8 cellular contexts compared by ENCODE assay signal in the genomic region with DNA sequence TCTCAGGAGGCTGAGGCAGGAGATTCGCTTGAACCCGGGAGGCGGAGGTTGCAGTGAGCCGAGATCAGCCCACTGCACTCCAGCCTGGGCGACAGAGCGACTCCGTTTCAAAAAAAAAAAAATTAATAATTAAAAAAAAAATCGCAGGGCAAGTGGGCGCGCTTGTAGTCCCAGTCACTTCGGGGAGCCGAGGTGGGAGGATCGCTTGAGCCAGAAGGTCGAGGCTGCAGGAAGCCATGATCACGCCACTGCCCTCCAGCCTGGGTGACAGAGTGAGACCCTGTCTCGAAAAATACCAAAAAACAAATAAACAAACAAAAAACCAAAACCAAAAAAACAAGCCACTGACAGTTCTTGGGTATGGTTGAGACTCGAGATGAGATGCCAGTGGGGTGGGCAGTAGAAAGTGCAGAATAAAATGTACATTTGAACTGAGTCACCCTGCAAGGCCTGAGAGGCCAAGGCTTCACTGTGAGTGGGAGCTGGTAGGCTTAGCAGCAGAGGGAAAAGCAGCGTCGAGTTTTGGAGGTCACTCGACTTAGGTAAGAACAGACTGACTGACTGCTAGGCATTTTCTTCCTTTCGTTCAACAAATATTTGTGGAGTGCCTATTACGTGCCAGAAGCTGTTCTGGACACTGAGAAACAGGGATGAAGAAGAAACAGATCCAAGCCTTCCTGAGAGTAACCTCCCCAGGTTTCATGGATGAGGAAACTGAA. TPM values are rescaled to one million over a fixed set of nuclear protein-coding genes. Genes with fewer than 3 reads are reported as not detected.
A peak's percentile ranks its signal among the peaks of the same experiment; 100 is the strongest.
DNase-seq lines count a peak whose midpoint lies in the region; ATAC-seq and TF ChIP-seq lines count a peak whose summit lies in the region.

No MANE protein-coding gene starts in this region.

- H3K27ac ChIP-seq in body of pancreas: peak overlapping the region; percentile 92 to 98 (median 94)
- H3K27ac ChIP-seq in mesodermal cell (ENCODE audit: low read depth, low read length, severe bottlenecking): peak overlapping the region; percentile 88

- no peak for TF ChIP-seq CTCF in GM13977 (IDR thresholded peaks at IDR 0.05; ENCODE audit: extremely low read depth, insufficient read depth, missing control alignments)
- TF ChIP-seq CTCF in body of pancreas (IDR thresholded peaks at IDR 0.05): no peak
- TF ChIP-seq CTCF in type B pancreatic cell (conservative IDR thresholded peaks at IDR 0.05): no peak

- no peaks in the 10 kb centered on the region for H3K27me3 Mint-ChIP-seq in type B pancreatic cell

- no peak for TF ChIP-seq POLR2A in body of pancreas (IDR thresholded peaks at IDR 0.05)

- H3K27me3 ChIP-seq in body of pancreas: no peaks in the 10 kb centered on the region

- peaks cover 21% of the 10 kb centered on the region for H3K4me1 Mint-ChIP-seq in type B pancreatic cell (ENCODE audit: unreplicated experiment)

- intact Hi-C loops in body of pancreas (cut with DNase I): loop anchor here (10.0 kb wide), 1 partner anchor 69 kb away; a partner anchor contains a TSS

- 73 to 76% methylated on average over 22 of the region's 22 CpGs for WGBS in body of pancreas, 2 donors
- 81 to 89% methylated on average over 15 to 20 of the region's 22 CpGs for WGBS in mesodermal cell (ENCODE audit: insufficient coverage in 2 of 2), 2 experiments

- H3K4me3 ChIP-seq in Jurkat, Clone E6-1 (ENCODE audit: low read length): peak overlapping the region; percentile 100
- H3K4me3 ChIP-seq in body of pancreas (no peak overlapping the region), mesodermal cell (ENCODE audit: extremely low read depth, insufficient read depth, low read length, poor library complexity, severe bottlenecking) (peak overlapping the region; percentile 82)

- peaks cover 5% of the 10 kb centered on the region for H3K36me3 Mint-ChIP-seq in type B pancreatic cell

- H3K9me3 ChIP-seq in body of pancreas (no peaks in the 10 kb centered on the region), mesodermal cell (ENCODE audit: control insufficient read depth, low read length) (no peaks in the 10 kb centered on the region)

- H3K4me3 Mint-ChIP-seq in type B pancreatic cell: peak overlapping the region; percentile 95

- DNase-seq in GM13977 (ENCODE audit: low spot score) (peak; percentile 17), body of pancreas (peak; percentile 25 to 47 (median 40)), type B pancreatic cell (ENCODE audit: extremely low spot score, unreplicated experiment) (no peak), NCI-H526 treated with DMSO at 0.1 percent for 48 hours (lab: John Stamatoyannopoulos, UW) (no peak)
- DNase-seq in Jurkat, Clone E6-1 (ENCODE audit: low read depth, low spot score): no peak
- DNase-seq in stimulated activated naive CD4-positive, alpha-beta T cell treated with Interleukin-2 at 50 U/mL for 16 hours (lab: John Stamatoyannopoulos, UW): no peak

- no peaks in the 10 kb centered on the region for H3K9me3 Mint-ChIP-seq in type B pancreatic cell

- in situ Hi-C loops in GM13977 (cut with MboI; ENCODE audit: low pct_unique_long_range_greater_than_20kb, low sequenced_read_pairs, unreplicated experiment): no loop called here

- peak overlapping the region; percentile 97 for H3K27ac Mint-ChIP-seq in type B pancreatic cell

- no peak for ATAC-seq in body of pancreas
- no peak for ATAC-seq in HG02981 (IDR thresholded peaks at IDR 0.05; ENCODE audit: unreplicated experiment)

- H3K4me1 ChIP-seq in body of pancreas (peaks cover 22% of the 10 kb centered on the region), mesodermal cell (ENCODE audit: control insufficient read depth, insufficient read depth, low read length, poor library complexity, severe bottlenecking) (no peaks in the 10 kb centered on the region)

- peaks cover 0 to 9% of the 10 kb centered on the region in 2 donors for H3K36me3 ChIP-seq in body of pancreas (replicated peaks in 1 of 2; ENCODE audit: insufficient read depth in 1 of 2, low read depth in 2 of 2)
- peaks cover 22% of the 10 kb centered on the region for H3K36me3 ChIP-seq in mesodermal cell (ENCODE audit: control insufficient read depth, insufficient read depth, low read length)

RNA-seq across cellular contexts. Expression of a gene that starts 0.6 kb away (rescaled TPM):
- 1,729 TPM for polyA plus RNA-seq in Jurkat, Clone E6-1 (2012; ENCODE audit: insufficient read depth, insufficient read length)
- total RNA-seq in body of pancreas: 100 to 1,000 TPM in 1 of 2 donors, 10 to 100 TPM in 1; 94.6 to 147 TPM
- polyA plus RNA-seq in mesodermal cell (2013, experiment 1 of 2): 474 TPM
- polyA plus RNA-seq in mesodermal cell (2013, experiment 2 of 2): 492 TPM
- 147 and 173 TPM in 2 replicates for total RNA-seq in type B pancreatic cell (ENCODE audit: low replicate concordance)

RNA-seq across cellular contexts. Expression of a gene that starts 18.4 kb away (rescaled TPM):
- polyA plus RNA-seq in Jurkat, Clone E6-1 (2012; ENCODE audit: insufficient read depth, insufficient read length): not detected
- not detected for total RNA-seq in body of pancreas
- polyA plus RNA-seq in mesodermal cell (2013, experiment 1 of 2): not detected
- polyA plus RNA-seq in mesodermal cell (2013, experiment 2 of 2): not detected
- total RNA-seq in type B pancreatic cell (ENCODE audit: low replicate concordance): 0.63 and 1.1 TPM in 2 replicates

Comparison
In these comparisons a context has a peak if more than half of its experiments do, and no peak if none do; other contexts are left out.
1. DNase-seq: peak in GM13977 (single experiment) and body of pancreas (4 of 4); none in Jurkat, Clone E6-1 (single experiment), type B pancreatic cell (single experiment), NCI-H526 treated with DMSO at 0.1 percent for 48 hours (single experiment) and stimulated activated naive CD4-positive, alpha-beta T cell treated with Interleukin-2 at 50 U/mL for 16 hours (single experiment).
2. H3K4me3 ChIP-seq: peak in Jurkat, Clone E6-1 (single experiment) and mesodermal cell (single experiment); none in body of pancreas (0 of 2).